ENCODE assay signal across 8 cellular contexts in genomic region chr3:46845860-46846623, GRCh38. TPM values are rescaled to one million over a fixed set of nuclear protein-coding genes. Genes with fewer than 3 reads are reported as not detected.
A peak's percentile ranks its signal among the peaks of the same experiment; 100 is the strongest.
DNase-seq lines count a peak whose midpoint lies in the region; ATAC-seq and TF ChIP-seq lines count a peak whose summit lies in the region.

No MANE protein-coding gene starts in this region.

- no peaks in the 10 kb centered on the region for H3K4me1 Mint-ChIP-seq in activated T-helper 2 cell treated with anti-CD3 and anti-CD28 coated beads, Interferon-gamma antibody, Interleukin-2, Interleukin-4, amounts not matched to agents 10 μg/mL and 5 μg/mL and 100 μg/mL, durations not matched to agents 14 hours and 24 hours and 36 hours (ENCODE audit: low read depth)
- H3K4me1 Mint-ChIP-seq in neural crest cell, result peaks cover 14% of the 10 kb centered on the region

- BruUV-seq in PC-3 (replicated peaks; lab: Mats Ljungman, UMichigan), result TSS peak; percentile 60

- H3K27me3 ChIP-seq in PC-3 (ENCODE audit: low read length) (no peaks in the 10 kb centered on the region), stomach (no peaks in the 10 kb centered on the region)

- DNase-seq in NCI-H82 (lab: John Stamatoyannopoulos, UW) (peak; percentile 15), NCI-H82 treated with DMSO at 0.1 percent for 48 hours (lab: John Stamatoyannopoulos, UW; ENCODE audit: unreplicated experiment) (no peak), PC-3 (peak; percentile 68), fibroblast of the conjunctiva (ENCODE audit: low read depth) (peak; percentile 69), neural crest cell (ENCODE audit: low read depth, low spot score) (no peak), stomach (peak; percentile 70)
- DNase-seq in activated T-helper 2 cell treated with anti-CD3 and anti-CD28 coated beads, Interferon-gamma antibody, Interleukin-2, Interleukin-4, amounts not matched to agents 10 μg/mL and 5 μg/mL and 100 μg/mL, durations not matched to agents 14 hours and 24 hours and 36 hours (ENCODE audit: low spot score), result peak; percentile 56

- H3K9ac ChIP-seq in PC-3 (ENCODE audit: low read length), result peak overlapping the region; percentile 78

- intact Hi-C loops in PC-3 (cut with micrococcal nuclease) (no loop called here), stomach (cut with DNase I; ENCODE audit: low total_unique reads) (no loop called here)
- intact Hi-C loops in activated T-helper 2 cell treated with anti-CD3 and anti-CD28 coated beads, Interferon-gamma antibody, Interleukin-2, Interleukin-4, amounts not matched to agents 10 μg/mL and 5 μg/mL and 100 μg/mL, durations not matched to agents 14 hours and 24 hours and 36 hours (cut with micrococcal nuclease), result no loop called here

- ATAC-seq in HG03045 (IDR thresholded peaks at IDR 0.05; ENCODE audit: unreplicated experiment), result peak; percentile 66
- ATAC-seq in PC-3, result peak; percentile 79

- H4K20me1 ChIP-seq in PC-3 (ENCODE audit: low read length), result no peaks in the 10 kb centered on the region

- peak overlapping the region; percentile 68 for H3K4me3 ChIP-seq in PC-3 (ENCODE audit: low read length)
- H3K4me3 ChIP-seq in stomach, result peak overlapping the region; percentile 55 to 66 (median 58)

- peak overlapping the region; percentile 97 for H2AFZ ChIP-seq in PC-3 (ENCODE audit: low read length)

- peak overlapping the region; percentile 39 for H3K4me3 Mint-ChIP-seq in activated T-helper 2 cell treated with anti-CD3 and anti-CD28 coated beads, Interferon-gamma antibody, Interleukin-2, Interleukin-4, amounts not matched to agents 10 μg/mL and 5 μg/mL and 100 μg/mL, durations not matched to agents 14 hours and 24 hours and 36 hours (ENCODE audit: low read depth)
- no peak overlapping the region for H3K4me3 Mint-ChIP-seq in neural crest cell

- H3K9me3 Mint-ChIP-seq in activated T-helper 2 cell treated with anti-CD3 and anti-CD28 coated beads, Interferon-gamma antibody, Interleukin-2, Interleukin-4, amounts not matched to agents 10 μg/mL and 5 μg/mL and 100 μg/mL, durations not matched to agents 14 hours and 24 hours and 36 hours, result peaks cover 8% of the 10 kb centered on the region
- H3K9me3 Mint-ChIP-seq in neural crest cell, result peaks cover 10% of the 10 kb centered on the region

- CTCF ChIA-PET in PC-3 (lab: Charles Lee), result interaction anchor here (0.7 to 1.1 kb wide), 4 partner anchors 35 to 144 kb away, joined by 3 to 6 read pairs (median 3); no protein-coding TSS in a partner anchor

- H3K27ac ChIP-seq in PC-3 (ENCODE audit: low read length) (peak overlapping the region; percentile 7; the same call in 1 of the 2 replicates), stomach (peak overlapping the region; percentile 22 to 87 (median 82))

- H3K4me1 ChIP-seq in PC-3 (ENCODE audit: insufficient read depth, low read length) (peaks cover 13% of the 10 kb centered on the region), stomach (peaks cover 18 to 25% (median 22%) of the 10 kb centered on the region in 4 donors)

- H3K79me2 ChIP-seq in PC-3 (ENCODE audit: low read length), result no peaks in the 10 kb centered on the region

- no peak for TF ChIP-seq POLR2A in stomach (IDR thresholded peaks at IDR 0.05)

- no peak for TF ChIP-seq EP300 in stomach (IDR thresholded peaks at IDR 0.05)

- TF ChIP-seq CTCF in PC-3 (conservative IDR thresholded peaks at IDR 0.05; ENCODE audit: low read depth, low read length) (peak; percentile 60), neural crest cell (conservative IDR thresholded peaks at IDR 0.05) (peak; percentile 63), stomach (IDR thresholded peaks at IDR 0.05) (peak in 4 of 7 experiments; percentile 18 to 47 (median 36))

- 0 to 4% (median 2%) methylated on average over 25 to 53 of the region's 53 CpGs for WGBS in stomach, 5 donors

- H3K9me2 ChIP-seq in PC-3 (replicated peaks; ENCODE audit: low read length), result no peaks in the 10 kb centered on the region

- H3K36me3 ChIP-seq in PC-3 (ENCODE audit: low read depth, low read length) (no peaks in the 10 kb centered on the region), stomach (no peaks in the 10 kb centered on the region)

- H3K9me3 ChIP-seq in PC-3 (ENCODE audit: low read length) (0 out of 2 replicates have a peak, but pooled peaks cover under 1% of the 10 kb centered on the region), stomach (peaks cover 0 to 15% (median 4%) of the 10 kb centered on the region in 4 donors)

- H3K36me3 Mint-ChIP-seq in activated T-helper 2 cell treated with anti-CD3 and anti-CD28 coated beads, Interferon-gamma antibody, Interleukin-2, Interleukin-4, amounts not matched to agents 10 μg/mL and 5 μg/mL and 100 μg/mL, durations not matched to agents 14 hours and 24 hours and 36 hours (ENCODE audit: low read depth), result peaks cover 3% of the 10 kb centered on the region
- H3K36me3 Mint-ChIP-seq in neural crest cell (ENCODE audit: low read depth), result no peaks in the 10 kb centered on the region

- peaks cover 21% of the 10 kb centered on the region for H3K27me3 Mint-ChIP-seq in activated T-helper 2 cell treated with anti-CD3 and anti-CD28 coated beads, Interferon-gamma antibody, Interleukin-2, Interleukin-4, amounts not matched to agents 10 μg/mL and 5 μg/mL and 100 μg/mL, durations not matched to agents 14 hours and 24 hours and 36 hours (ENCODE audit: low read depth)
- peaks cover 13% of the 10 kb centered on the region for H3K27me3 Mint-ChIP-seq in neural crest cell (ENCODE audit: low read depth)

- H3F3A ChIP-seq in PC-3 (ENCODE audit: low read length, unreplicated experiment), result no peaks in the 10 kb centered on the region

- POLR2A ChIA-PET in PC-3 (lab: Charles Lee; ENCODE audit: unreplicated experiment), result interaction anchor here (0.6 kb wide), 1 partner anchor 182 kb away, joined by 4 read pairs; no protein-coding TSS in a partner anchor

- no peak overlapping the region for H3K27ac Mint-ChIP-seq in activated T-helper 2 cell treated with anti-CD3 and anti-CD28 coated beads, Interferon-gamma antibody, Interleukin-2, Interleukin-4, amounts not matched to agents 10 μg/mL and 5 μg/mL and 100 μg/mL, durations not matched to agents 14 hours and 24 hours and 36 hours
- H3K27ac Mint-ChIP-seq in neural crest cell (ENCODE audit: unreplicated experiment), result no peak overlapping the region

- peak overlapping the region; percentile 87 for H3K4me2 ChIP-seq in PC-3 (ENCODE audit: low read length)

RNA-seq across cellular contexts. Expression of gene MYL3, which starts 17.2 kb away (rescaled TPM):
- total RNA-seq in PC-3 (2014; rRNA removed) (not detected in 2 replicates), neural crest cell (not detected in 2 replicates), stomach (1 to 10 TPM in 1 of 5 donors, not detected in 4; 3.1 TPM)
- not detected in 2 replicates for total RNA-seq in activated T-helper 2 cell treated with anti-CD3 and anti-CD28 coated beads, Interferon-gamma antibody, Interleukin-2, Interleukin-4, amounts not matched to agents 10 μg/mL and 5 μg/mL and 100 μg/mL, durations not matched to agents 14 hours and 24 hours and 36 hours
- polyA plus RNA-seq in stomach, result 10 to 100 TPM in 1 of 3 donors, 1 to 10 TPM in 2; 1.5 to 11.5 (median 6.8) TPM

RNA-seq across cellular contexts. Expression of gene PTH1R, which starts 31.5 kb away (rescaled TPM):
- total RNA-seq in PC-3 (2014; rRNA removed) (not detected in 2 replicates), neural crest cell (0.14 and 0.34 TPM in 2 replicates), stomach (1 to 10 TPM; 2.6 to 4.0 (median 3.5) TPM)
- total RNA-seq in activated T-helper 2 cell treated with anti-CD3 and anti-CD28 coated beads, Interferon-gamma antibody, Interleukin-2, Interleukin-4, amounts not matched to agents 10 μg/mL and 5 μg/mL and 100 μg/mL, durations not matched to agents 14 hours and 24 hours and 36 hours, result not detected in 2 replicates
- polyA plus RNA-seq in stomach, result 10 to 100 TPM in 2 of 3 donors, 1 to 10 TPM in 1; 8.4 to 22.4 (median 20.9) TPM

Comparison
In these comparisons a context has a peak if more than half of its experiments do, and no peak if none do; other contexts are left out.
1. DNase-seq: peak in NCI-H82 (single experiment), PC-3 (single experiment), activated T-helper 2 cell treated with anti-CD3 and anti-CD28 coated beads, Interferon-gamma antibody, Interleukin-2, Interleukin-4, amounts not matched to agents 10 μg/mL and 5 μg/mL and 100 μg/mL, durations not matched to agents 14 hours and 24 hours and 36 hours (single experiment), fibroblast of the conjunctiva (single experiment) and stomach (single experiment); none in NCI-H82 treated with DMSO at 0.1 percent for 48 hours (single experiment) and neural crest cell (single experiment).
2. Peak in every context shown above with its lines, with median percentiles within 50 percentile points of each other: CTCF ChIP-seq.